In genomic region chr4:1982124-1983052, GRCh38 we compare ENCODE assay signal across 1 cellular context.
TF ChIP-seq lines count a peak whose summit lies in the region.

No MANE protein-coding gene starts in this region.

TF ChIP-seq in GM23338, 12 proteins besides CTCF, POLR2A, EP300 and RAD21 (continued from another document):
- TF ChIP-seq ZNF462 (CRISPR knock-in tag; IDR thresholded peaks at IDR 0.05) = no peak
- TF ChIP-seq REST (IDR thresholded peaks at IDR 0.05; ENCODE audit: unreplicated experiment) = no peak
- TF ChIP-seq ETS1 (IDR thresholded peaks at IDR 0.05) = no peak
- TF ChIP-seq EZH2phosphoT487 (IDR thresholded peaks at IDR 0.05; ENCODE audit: unreplicated experiment) = no peak
TF ChIP-seq in GM23338: peak in this region for 0.
